ENCODE assay signal across 20 cellular contexts in genomic region chr17:81332118-81332834, GRCh38. TPM values are rescaled to one million over a fixed set of nuclear protein-coding genes. Genes with fewer than 3 reads are reported as not detected.
DNase-seq lines count a peak whose midpoint lies in the region; ATAC-seq, FAIRE-seq and TF ChIP-seq lines count a peak whose summit lies in the region.
"Had no signal": no experiment of that assay in that cellular context is flagged by ENCODE, and none has a peak within 500 bp of the region (broad histone marks: within the 10 kb centered on the region; RNA-seq: fewer than 3 reads in every experiment).

No MANE protein-coding gene starts in this region.

- WGBS in K562 (ENCODE audit: insufficient coverage, low coverage, missing lambda C conversion rate), result 17% methylated on average over 17 of the region's 18 CpGs

- no peak for TF ChIP-seq RAD21 in K562 (CRISPR knock-in tag; conservative IDR thresholded peaks at IDR 0.05 in 1 of 2, IDR thresholded peaks at IDR 0.05 in 1 of 2)

- TF ChIP-seq CTCF in 22Rv1 (IDR thresholded peaks at IDR 0.05) (no peak), K562 (IDR thresholded peaks at IDR 0.05 in 2 of 3, conservative IDR thresholded peaks at IDR 0.05 in 1 of 3; ENCODE audit: insufficient read depth in 2 of 3, low read depth in 1 of 3, low read length in 3 of 3) (no peak), neural progenitor cell (IDR thresholded peaks at IDR 0.05) (no peak)

- H3K9ac ChIP-seq in BLaER1 treated with 17β-estradiol and CSF1 and Interleukin-3, amounts not matched to agents 10 nM and 100 nM, result peak overlapping the region in 8 of 11 experiments; percentile 45 to 75 (median 68); a peak in 8 of 22 replicates
- H3K9ac ChIP-seq in K562 (ENCODE audit: insufficient read depth in 1 of 2, low read depth in 2 of 2, low read length in 2 of 2) (peak overlapping the region in 1 of 2 experiments; percentile 50; a peak in 2 of 4 replicates), neural progenitor cell (no peak overlapping the region)

- no peak overlapping the region for H3K4me3 Mint-ChIP-seq in neural progenitor cell
- H3K4me3 Mint-ChIP-seq: CD8-positive, alpha-beta T cell had no signal

- peaks cover 0 to 54% (median 10%) of the 10 kb centered on the region in 11 experiments; a peak in 9 of 22 replicates for H4K20me1 ChIP-seq in BLaER1 treated with 17β-estradiol and CSF1 and Interleukin-3, amounts not matched to agents 10 nM and 100 nM
- H4K20me1 ChIP-seq in K562 (replicated peaks; ENCODE audit: control insufficient read depth, insufficient read depth, low read length), result 0 out of 2 replicates have a peak, but pooled peaks cover 4% of the 10 kb centered on the region
- peaks cover 9% of the 10 kb centered on the region for H4K20me1 ChIP-seq in neural progenitor cell (ENCODE audit: low read depth)

- FAIRE-seq in K562 (lab: Jason Lieb, UNC), result no peak
- FAIRE-seq: G401.6, GM12892, GM18507, RCC 7860 had no signal

- no peak for DNase-seq in K562 (ENCODE audit: extremely low read depth in 1 of 4, low spot score in 3 of 4)
- DNase-seq in neural progenitor cell (ENCODE audit: low spot score), result no peak
- DNase-seq in NCI-H2171 treated with DMSO at 0.1 percent for 48 hours (lab: John Stamatoyannopoulos, UW), result no peak
- DNase-seq in stimulated activated CD4-positive, alpha-beta T cell treated with anti-CD3 and anti-CD28 coated beads, Interleukin-2, amount 100 ng/mL, for 24 hours, result no peak
- DNase-seq: C1 segment of cervical spinal cord; CD8-positive, alpha-beta T cell; GOT3; IMR-90; Karpas-422; NCI-H1694 treated with DMSO at 0.1 percent for 48 hours; NCI-H748 treated with DMSO at 0.1 percent for 48 hours; NK-92 treated with Interleukin-12 subunit alpha and Interleukin-12 subunit beta, amount 100 ng/mL, for 24 hours had no signal

- POLR2A ChIA-PET in K562 (lab: Yijun Ruan, JAX), result interaction anchor here (0.6 kb wide), 1 partner anchor 96 kb away, joined by 3 read pairs; no protein-coding TSS in a partner anchor

- H2AFZ ChIP-seq in K562 (ENCODE audit: low read depth, low read length) (no peak overlapping the region), neural progenitor cell (replicated peaks) (no peak overlapping the region)

- H3K27ac Mint-ChIP-seq in neural progenitor cell, result peak overlapping the region; percentile 42
- H3K27ac Mint-ChIP-seq: CD8-positive, alpha-beta T cell had no signal

- H3K4me3 ChIP-seq in BLaER1 treated with 17β-estradiol and CSF1 and Interleukin-3, amounts not matched to agents 10 nM and 100 nM, result no peak overlapping the region
- H3K4me3 ChIP-seq in K562 (no peak overlapping the region), neural progenitor cell (no peak overlapping the region)

- intact Hi-C loops in K562 (cut with micrococcal nuclease), result no loop called here

- CTCF ChIA-PET in K562 (lab: Yijun Ruan, JAX; ENCODE audit: low intra/inter-chr PET ratio), result no interaction called here

- no peaks in the 10 kb centered on the region for H3K36me3 ChIP-seq in BLaER1 treated with 17β-estradiol and CSF1 and Interleukin-3, amounts not matched to agents 10 nM and 100 nM
- no peaks in the 10 kb centered on the region for H3K36me3 ChIP-seq in K562 (ENCODE audit: control insufficient read depth, insufficient read depth, low read length)
- H3K36me3 ChIP-seq in neural progenitor cell, result no peaks in the 10 kb centered on the region

- peaks cover 0 to 46% (median 13%) of the 10 kb centered on the region in 11 experiments; a peak in 13 of 22 replicates for H3K27me3 ChIP-seq in BLaER1 treated with 17β-estradiol and CSF1 and Interleukin-3, amounts not matched to agents 10 nM and 100 nM
- peaks cover 6 to 16% of the 10 kb centered on the region in 2 experiments; a peak in 3 of 5 replicates for H3K27me3 ChIP-seq in K562 (ENCODE audit: control insufficient read depth in 2 of 2, insufficient read depth in 2 of 2, low read length in 2 of 2)
- H3K27me3 ChIP-seq in neural progenitor cell, result no peaks in the 10 kb centered on the region

- no peaks in the 10 kb centered on the region for H3K79me2 ChIP-seq in K562 (ENCODE audit: control insufficient read depth, insufficient read depth, low read length)
- H3K79me2 ChIP-seq in neural progenitor cell (ENCODE audit: low read depth), result no peaks in the 10 kb centered on the region

- H3K4me2 ChIP-seq in BLaER1 treated with 17β-estradiol and CSF1 and Interleukin-3, amounts not matched to agents 10 nM and 100 nM, result peak overlapping the region in 10 of 11 experiments; percentile 78 to 98 (median 94); a peak in 19 of 22 replicates
- H3K4me2 ChIP-seq in K562 (ENCODE audit: insufficient read depth, low read length), result no peak overlapping the region
- H3K4me2 ChIP-seq in neural progenitor cell, result no peak overlapping the region

- ATAC-seq in K562 (no peak), GM19395 (IDR thresholded peaks at IDR 0.05; ENCODE audit: unreplicated experiment) (no peak)
- ATAC-seq: CD8-positive, alpha-beta T cell; HCT116 had no signal

- peaks cover 32% of the 10 kb centered on the region for H3K4me1 Mint-ChIP-seq in neural progenitor cell

- TF ChIP-seq EP300 in K562 (IDR thresholded peaks at IDR 0.05; ENCODE audit: low read length), result no peak

- H3K27ac ChIP-seq in 22Rv1 (0 out of 2 replicates have a peak overlapping the region, but pooled peaks have one; percentile 4), K562 (ENCODE audit: extremely low read depth, low read depth, low read length) (no peak overlapping the region), neural progenitor cell (no peak overlapping the region)
- peak overlapping the region in 5 of 11 experiments; percentile 17 to 87 (median 84); a peak in 7 of 22 replicates for H3K27ac ChIP-seq in BLaER1 treated with 17β-estradiol and CSF1 and Interleukin-3, amounts not matched to agents 10 nM and 100 nM

- H3K9me3 Mint-ChIP-seq in neural progenitor cell, result no peaks in the 10 kb centered on the region
- H3K9me3 Mint-ChIP-seq: CD8-positive, alpha-beta T cell had no signal

- no peaks in the 10 kb centered on the region for H3K9me1 ChIP-seq in K562 (ENCODE audit: control insufficient read depth, insufficient read depth, low read length)

- no peak for TF ChIP-seq POLR2A in K562 (conservative IDR thresholded peaks at IDR 0.05)

- H3K36me3 Mint-ChIP-seq in neural progenitor cell, result no peaks in the 10 kb centered on the region
- H3K36me3 Mint-ChIP-seq: CD8-positive, alpha-beta T cell had no signal

- no peaks in the 10 kb centered on the region for H3K9me3 ChIP-seq in BLaER1 treated with 17β-estradiol and CSF1 and Interleukin-3, amounts not matched to agents 10 nM and 100 nM (replicated peaks in 1 of 11)
- H3K9me3 ChIP-seq in K562 (replicated peaks; ENCODE audit: control insufficient read depth, insufficient read depth, low read depth, low read length) (no peaks in the 10 kb centered on the region), neural progenitor cell (ENCODE audit: low read depth) (no peaks in the 10 kb centered on the region)

- H3F3A ChIP-seq in neural progenitor cell (ENCODE audit: low read depth), result peaks cover 20% of the 10 kb centered on the region

- H3K27me3 Mint-ChIP-seq in neural progenitor cell (ENCODE audit: insufficient read depth, low read depth), result peaks cover 5% of the 10 kb centered on the region

- in situ Hi-C loops in K562 (cut with MboI), result no loop called here

- peaks cover 44 to 91% (median 86%) of the 10 kb centered on the region in 10 experiments for H3K4me1 ChIP-seq in BLaER1 treated with 17β-estradiol and CSF1 and Interleukin-3, amounts not matched to agents 10 nM and 100 nM
- H3K4me1 ChIP-seq in K562 (replicated peaks in 1 of 2; ENCODE audit: control insufficient read depth in 2 of 2, insufficient read depth in 2 of 2, low read length in 2 of 2), result peaks cover 14 to 83% of the 10 kb centered on the region in 2 experiments
- peaks cover 38% of the 10 kb centered on the region for H3K4me1 ChIP-seq in neural progenitor cell

- no TSS peak for BruUV-seq in K562 (replicated peaks; lab: Mats Ljungman, UMichigan)

TF ChIP-seq in K562, 482 proteins besides CTCF, POLR2A, EP300 and RAD21 (continues in another document):
- peak; percentile 99 for TF ChIP-seq ZNF121 (CRISPR knock-in tag; conservative IDR thresholded peaks at IDR 0.05)

RNA-seq across cellular contexts. Expression of gene SLC38A10, which starts 37.2 kb away (rescaled TPM):
- 96.2 and 235 TPM in 2 replicates for total RNA-seq in K562 (2011; cell fraction: chromatin; rRNA removed; ENCODE audit: low replicate concordance)
- 109 and 114 TPM in 2 replicates for total RNA-seq in K562 (2011; cell fraction: nucleolus; rRNA removed)
- 104 and 132 TPM in 2 replicates for total RNA-seq in K562 (2011; cell fraction: nucleoplasm; rRNA removed)
- 35.6 and 35.8 TPM in 2 replicates for total RNA-seq in K562 (2014; rRNA removed)
- 4.3 and 5.2 TPM in 2 replicates for total RNA-seq in K562 (2014; rRNA removed; fragmentation: Illumina TruSeq; extraction: Trizol)
- 15.5 and 16.1 TPM in 2 replicates for total RNA-seq in K562 (2015; rRNA removed; fragmentation: Illumina TruSeq; extraction: Trizol)
- 52.8 and 54.2 TPM in 2 replicates for total RNA-seq in K562 (2021)
- 13.1 and 18.0 TPM in 2 replicates for polyA plus RNA-seq in K562 (2011; rRNA removed)
- polyA plus RNA-seq in K562 (2011; cell fraction: cytosol; rRNA removed), result 18.4 and 29.4 TPM in 2 replicates
- polyA plus RNA-seq in K562 (2011; cell fraction: nucleus; rRNA removed), result 50.2 and 67.4 TPM in 2 replicates
- polyA plus RNA-seq in K562 (2012), result 38.9 and 86.6 TPM in 2 replicates
- 13.8 and 24.0 TPM in 2 replicates for polyA plus RNA-seq in K562 (2014; fragmentation: Illumina TruSeq; extraction: Trizol)
- polyA plus RNA-seq in K562 (2014; fragmentation: Nextera tagmentation; extraction: Ambion mirVana), result under 1 TPM; 0.45 to 0.92 TPM
- 31.7 and 32.1 TPM in 2 replicates for polyA plus RNA-seq in K562 (2014; rRNA removed)
- polyA minus RNA-seq in K562 (2011; rRNA and poly(A)+ RNA removed), result 16.9 and 24.8 TPM in 2 replicates
- 54.3 and 65.3 TPM in 2 replicates for polyA minus RNA-seq in K562 (2011; cell fraction: cytosol; rRNA and poly(A)+ RNA removed)
- 28.7 and 33.2 TPM in 2 replicates for polyA minus RNA-seq in K562 (2011; cell fraction: nucleus; rRNA and poly(A)+ RNA removed)
- total RNA-seq in neural progenitor cell (ENCODE audit: low replicate concordance), result 8.3 and 31.4 TPM in 2 replicates

Comparison
In these comparisons a context has a peak if more than half of its experiments do, and no peak if none do; other contexts are left out.
1. H3K4me2 ChIP-seq: peak in BLaER1 treated with 17β-estradiol and CSF1 and Interleukin-3, amounts not matched to agents 10 nM and 100 nM (10 of 11); none in K562 (single experiment) and neural progenitor cell (single experiment).